Comparison of ENCODE assay signal across 10 cellular contexts in genomic region chr19:1169921-1170885, GRCh38. TPM values are rescaled to one million over a fixed set of nuclear protein-coding genes. Genes with fewer than 3 reads are reported as not detected.
DNase-seq lines count a peak whose midpoint lies in the region; ATAC-seq and TF ChIP-seq lines count a peak whose summit lies in the region.
"Had no signal": no experiment of that assay in that cellular context is flagged by ENCODE, and none has a peak within 500 bp of the region (broad histone marks: within the 10 kb centered on the region; RNA-seq: fewer than 3 reads in every experiment).

No MANE protein-coding gene starts in this region.

- H3K4me1 Mint-ChIP-seq in IgD-negative memory B cell (peaks cover 2 to 17% (median 5%) of the 10 kb centered on the region in 3 donors), naive B cell (peaks cover 26 to 39% (median 38%) of the 10 kb centered on the region in 3 donors)
- H3K4me1 Mint-ChIP-seq in central memory CD8-positive, alpha-beta T cell: peaks cover 33% of the 10 kb centered on the region

- H3K36me3 Mint-ChIP-seq in IgD-negative memory B cell (peaks cover 2% of the 10 kb centered on the region), naive B cell (peaks cover 0 to 8% of the 10 kb centered on the region in 2 donors)
- peaks cover 24% of the 10 kb centered on the region for H3K36me3 Mint-ChIP-seq in central memory CD8-positive, alpha-beta T cell (ENCODE audit: insufficient read depth)

- H3K27ac ChIP-seq in AG04450 (ENCODE audit: low read depth, low read length): peak overlapping the region; percentile 96

- peak; percentile 93 for DNase-seq in AG04450 (ENCODE audit: low read depth, low spot score)
- no peak for DNase-seq in central memory CD8-positive, alpha-beta T cell (ENCODE audit: low spot score in 2 of 2)
- no peak for DNase-seq in naive B cell
- no peak for DNase-seq in NOMO-1 (lab: John Stamatoyannopoulos, UW; ENCODE audit: unreplicated experiment in 2 of 2)
- no peak for DNase-seq in stimulated activated naive CD8-positive, alpha-beta T cell treated with anti-CD3 and anti-CD28 coated beads, Interleukin-15, Interleukin-2, amounts not matched to agents 100 U/mL and 50 U/mL, for 24 hours
- DNase-seq: activated naive CD4-positive, alpha-beta T cell treated with anti-CD3 and anti-CD28 coated beads for 36 hours had no signal

- ATAC-seq in central memory CD8-positive, alpha-beta T cell (replicated peaks; ENCODE audit: extremely low read depth, poor library complexity, severe bottlenecking): no peak
- no peak for ATAC-seq in naive B cell (ENCODE audit: low read depth in 2 of 2)
- ATAC-seq in GM18868 (IDR thresholded peaks at IDR 0.05; ENCODE audit: unreplicated experiment): no peak
- ATAC-seq in HG03439 (IDR thresholded peaks at IDR 0.05; ENCODE audit: unreplicated experiment): no peak
- ATAC-seq in stimulated activated naive CD8-positive, alpha-beta T cell treated with anti-CD3 and anti-CD28 coated beads, Interleukin-15, Interleukin-2, amounts not matched to agents 100 U/mL and 50 U/mL, for 24 hours: no peak
- ATAC-seq: right cardiac atrium had no signal

- no peaks in the 10 kb centered on the region for H3K9me3 Mint-ChIP-seq in IgD-negative memory B cell
- no peaks in the 10 kb centered on the region for H3K9me3 Mint-ChIP-seq in central memory CD8-positive, alpha-beta T cell
- no peaks in the 10 kb centered on the region for H3K9me3 Mint-ChIP-seq in naive B cell
- H3K9me3 Mint-ChIP-seq: activated naive CD4-positive, alpha-beta T cell treated with anti-CD3 and anti-CD28 coated beads for 36 hours had no signal

- peak overlapping the region; percentile 52 for H3K4me3 ChIP-seq in AG04450 (ENCODE audit: low read depth, low read length)

- CTCF ChIA-PET in AG04450 (lab: Charles Lee): interaction anchor here (1.0 to 1.8 kb wide), 2 partner anchors 15 to 57 kb away, joined by 3 to 5 read pairs; no protein-coding TSS in a partner anchor

- no peak overlapping the region for H3K27ac Mint-ChIP-seq in IgD-negative memory B cell
- peak overlapping the region; percentile 3 for H3K27ac Mint-ChIP-seq in central memory CD8-positive, alpha-beta T cell (ENCODE audit: low read depth)
- peak overlapping the region in 2 of 6 donors; percentile 32 to 44 for H3K27ac Mint-ChIP-seq in naive B cell

- no peak for TF ChIP-seq CTCF in AG04450 (IDR thresholded peaks at IDR 0.05; ENCODE audit: low read depth, low read length)

- H3K27me3 Mint-ChIP-seq in IgD-negative memory B cell (no peaks in the 10 kb centered on the region), naive B cell (no peaks in the 10 kb centered on the region)
- no peaks in the 10 kb centered on the region for H3K27me3 Mint-ChIP-seq in central memory CD8-positive, alpha-beta T cell

- H3K4me3 Mint-ChIP-seq in IgD-negative memory B cell (peak overlapping the region in 3 of 4 donors; percentile 50 to 75 (median 65)), naive B cell (peak overlapping the region in 5 of 8 donors; percentile 4 to 81 (median 46))
- H3K4me3 Mint-ChIP-seq in central memory CD8-positive, alpha-beta T cell: peak overlapping the region; percentile 85

- peaks cover 27% of the 10 kb centered on the region for H3K9me3 ChIP-seq in AG04450 (ENCODE audit: control insufficient read depth, insufficient read depth, low read length)

- POLR2A ChIA-PET in AG04450 (lab: Yijun Ruan, JAX): interaction anchor here (0.7 to 1.1 kb wide), 2 partner anchors 39 to 57 kb away, joined by 3 to 5 read pairs; no protein-coding TSS in a partner anchor

- H3K27me3 ChIP-seq in AG04450 (ENCODE audit: control insufficient read depth, insufficient read depth, low read length): no peaks in the 10 kb centered on the region

RNA-seq across cellular contexts. Expression of gene SBNO2, which starts 3.9 kb away (rescaled TPM):
- polyA plus RNA-seq in AG04450 (2011; rRNA removed) (9.9 and 14.2 TPM in 2 replicates), IgD-negative memory B cell (2.1 TPM), naive B cell (ENCODE audit: low read depth in 6 of 6) (1 to 10 TPM in 4 of 6 donors, under 1 TPM in 2; 0.78 to 2.3 (median 1.3) TPM)
- 25.9 and 28.8 TPM in 2 replicates for polyA minus RNA-seq in AG04450 (2011; rRNA and poly(A)+ RNA removed)

RNA-seq across cellular contexts. Expression of gene STK11, which starts 35.4 kb away (rescaled TPM):
- polyA plus RNA-seq in AG04450 (2011; rRNA removed) (24.6 and 26.6 TPM in 2 replicates), IgD-negative memory B cell (14.9 TPM), naive B cell (ENCODE audit: low read depth in 6 of 6) (10 to 100 TPM; 11.5 to 28.1 (median 15.7) TPM)
- polyA minus RNA-seq in AG04450 (2011; rRNA and poly(A)+ RNA removed): 45.2 and 55.6 TPM in 2 replicates
